ENCODE assay signal across 1 cellular context in the genomic region with DNA sequence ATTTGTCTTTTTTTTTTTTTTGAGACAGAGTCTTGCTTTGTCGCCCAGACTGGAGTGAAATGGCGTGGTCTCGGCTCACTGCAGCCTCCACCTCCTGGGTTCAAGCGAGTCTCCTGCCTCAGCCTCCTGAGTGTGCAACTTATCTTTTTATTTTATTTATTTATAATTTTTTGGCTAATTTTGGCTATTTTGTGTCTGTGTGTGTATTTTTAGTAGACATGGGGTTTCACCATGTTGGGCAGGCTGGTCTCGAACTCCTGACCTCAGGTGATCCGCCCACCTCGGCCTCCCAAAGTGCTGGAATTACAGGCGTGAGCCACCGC.
TF ChIP-seq lines count a peak whose summit lies in the region.

No MANE protein-coding gene starts in this region.

TF ChIP-seq in K562, 482 proteins besides CTCF, POLR2A, EP300 and RAD21 (continued from another document):
- TF ChIP-seq NFRKB (IDR thresholded peaks at IDR 0.05; ENCODE audit: low read depth) (0 out of 2 replicates have a peak, but pooled peaks have one; percentile 86), RBM25 (IDR thresholded peaks at IDR 0.05; ENCODE audit: low read depth, low read length, severe bottlenecking) (peak; percentile 37), HDAC2 (IDR thresholded peaks at IDR 0.05) (0 out of 2 replicates have a peak, but pooled peaks have one; percentile 47), KDM1A (IDR thresholded peaks at IDR 0.05) (peak in 1 of 2 experiments; percentile 77; a peak in 2 of 4 replicates), TAF7 (tag; IDR thresholded peaks at IDR 0.05) (0 out of 2 replicates have a peak, but pooled peaks have one; percentile 41)
TF ChIP-seq in K562: peak in this region for 26; not testable (repeated sequence) for 456.
